8 cellular contexts compared by ENCODE assay signal in genomic region chr11:6568191-6568918, GRCh38. TPM values are rescaled to one million over a fixed set of nuclear protein-coding genes. Genes with fewer than 3 reads are reported as not detected.
DNase-seq lines count a peak whose midpoint lies in the region; ATAC-seq and TF ChIP-seq lines count a peak whose summit lies in the region.

No MANE protein-coding gene starts in this region.

- H3K36me3 Mint-ChIP-seq in osteocyte (ENCODE audit: unreplicated experiment) (no peaks in the 10 kb centered on the region), glutamatergic neuron (ENCODE audit: unreplicated experiment) (no peaks in the 10 kb centered on the region)

- DNase-seq in EL (peak; percentile 20), NCI-H2227 (lab: John Stamatoyannopoulos, UW; ENCODE audit: unreplicated experiment) (peak; percentile 39), erythroblast (lab: John Stamatoyannopoulos, UW) (peak; percentile 86 to 91), osteocyte (ENCODE audit: extremely low spot score, unreplicated experiment) (no peak), NCI-H2107 (lab: John Stamatoyannopoulos, UW) (no peak), glutamatergic neuron (no peak), HAP-1 (ENCODE audit: low spot score in 2 of 2) (no peak)

- no peaks in the 10 kb centered on the region for H3K9me3 ChIP-seq in HAP-1

- H3K4me3 ChIP-seq in HAP-1 = no peak overlapping the region

- H3K27me3 Mint-ChIP-seq in osteocyte (ENCODE audit: unreplicated experiment) = no peaks in the 10 kb centered on the region
- peaks cover 9% of the 10 kb centered on the region for H3K27me3 Mint-ChIP-seq in glutamatergic neuron (ENCODE audit: unreplicated experiment)

- H3K27ac Mint-ChIP-seq in osteocyte (ENCODE audit: unreplicated experiment) (peak overlapping the region; percentile 63), glutamatergic neuron (ENCODE audit: unreplicated experiment) (no peak overlapping the region)

- no peaks in the 10 kb centered on the region for H3K4me1 ChIP-seq in HAP-1

- in situ Hi-C loops in HAP-1 (cut with MboI; ENCODE audit: low sequenced_read_pairs) = no loop called here

- no peak for ATAC-seq in GM19452 (IDR thresholded peaks at IDR 0.05; ENCODE audit: unreplicated experiment)

- TF ChIP-seq CTCF in osteocyte (IDR thresholded peaks at IDR 0.05) (no peak), glutamatergic neuron (IDR thresholded peaks at IDR 0.05; ENCODE audit: partially characterized antibody, unreplicated experiment) (no peak)

- H3K27me3 ChIP-seq in HAP-1 (ENCODE audit: low read depth) = no peaks in the 10 kb centered on the region

- no peaks in the 10 kb centered on the region for H3K36me3 ChIP-seq in HAP-1 (replicated peaks)

- H3K9me3 Mint-ChIP-seq in osteocyte (ENCODE audit: unreplicated experiment) (no peaks in the 10 kb centered on the region), glutamatergic neuron (ENCODE audit: unreplicated experiment) (peaks cover 6% of the 10 kb centered on the region)

- H3K4me1 Mint-ChIP-seq in osteocyte (ENCODE audit: unreplicated experiment) (peaks cover 13% of the 10 kb centered on the region), glutamatergic neuron (ENCODE audit: low read depth, unreplicated experiment) (no peaks in the 10 kb centered on the region)

- TF ChIP-seq POLR2A in erythroblast (IDR thresholded peaks at IDR 0.05; ENCODE audit: low read length) = no peak

- H3K4me3 Mint-ChIP-seq in osteocyte (ENCODE audit: unreplicated experiment) (no peak overlapping the region), glutamatergic neuron (ENCODE audit: unreplicated experiment) (no peak overlapping the region)

RNA-seq across cellular contexts. Expression of gene RRP8, which starts 35.1 kb away (rescaled TPM):
- 15.3 and 17.8 TPM in 2 replicates for total RNA-seq in osteocyte
- 16.2 TPM for total RNA-seq in glutamatergic neuron (ENCODE audit: unreplicated experiment)

RNA-seq across cellular contexts. Expression of gene ILK, which starts 35.2 kb away (rescaled TPM):
- 192 and 209 TPM in 2 replicates for total RNA-seq in osteocyte
- 168 TPM for total RNA-seq in glutamatergic neuron (ENCODE audit: unreplicated experiment)

RNA-seq across cellular contexts. Expression of gene TAF10, which starts 43.7 kb away (rescaled TPM):
- total RNA-seq in osteocyte = 93.4 and 100 TPM in 2 replicates
- total RNA-seq in glutamatergic neuron (ENCODE audit: unreplicated experiment) = 124 TPM

RNA-seq across cellular contexts. Expression of gene TPP1, which starts 50.9 kb away (rescaled TPM):
- total RNA-seq in osteocyte (157 and 171 TPM in 2 replicates), glutamatergic neuron (ENCODE audit: unreplicated experiment) (37.7 TPM)

Comparison
In these comparisons a context has a peak if more than half of its experiments do, and no peak if none do; other contexts are left out.
1. DNase-seq: peak in EL (single experiment), NCI-H2227 (single experiment) and erythroblast (2 of 2); none in osteocyte (single experiment), NCI-H2107 (single experiment), glutamatergic neuron (single experiment) and HAP-1 (0 of 2).